In genomic region chrX:23783569-23784486, GRCh38 we compare ENCODE assay signal across 8 cellular contexts. TPM values are rescaled to one million over a fixed set of nuclear protein-coding genes. Genes with fewer than 3 reads are reported as not detected.
DNase-seq lines count a peak whose midpoint lies in the region; ATAC-seq, FAIRE-seq and TF ChIP-seq lines count a peak whose summit lies in the region.

No MANE protein-coding gene starts in this region.

- H3K9me1 ChIP-seq in endothelial cell of umbilical vein (replicated peaks; ENCODE audit: control insufficient read depth, extremely low read depth, insufficient read depth, low read length) = no peaks in the 10 kb centered on the region

- CTCF ChIA-PET in endothelial cell of umbilical vein (lab: Charles Lee) = interaction anchor here (0.6 to 4.6 kb wide), 17 partner anchors 8 to 270 kb away, joined by 3 to 132 read pairs (median 3); partner anchors contain the start of gene EIF2S3

- H3K9me3 Mint-ChIP-seq in nephron = no peaks in the 10 kb centered on the region

- peak overlapping the region; percentile 93 for H3K9ac ChIP-seq in endothelial cell of umbilical vein (replicated peaks; ENCODE audit: extremely low read depth, insufficient read depth, low read length)

- peak overlapping the region; percentile 37 to 89 (median 59) for H3K27ac Mint-ChIP-seq in nephron

- H3K4me1 Mint-ChIP-seq in nephron = peaks cover 40% of the 10 kb centered on the region

- H3K9me3 ChIP-seq in endothelial cell of umbilical vein (replicated peaks; ENCODE audit: control insufficient read depth, insufficient read depth, low read length) = no peaks in the 10 kb centered on the region

- dilution Hi-C loops in endothelial cell of umbilical vein (cut with MboI; ENCODE audit: extremely low pct_ligation_motif_present, low sequenced_read_pairs) = no loop called here

- ATAC-seq in HG03460 (IDR thresholded peaks at IDR 0.05; ENCODE audit: unreplicated experiment) = no peak
- ATAC-seq in HG03457 (IDR thresholded peaks at IDR 0.05; ENCODE audit: unreplicated experiment) = no peak
- ATAC-seq in HG03521 (IDR thresholded peaks at IDR 0.05; ENCODE audit: unreplicated experiment) = no peak

- peak overlapping the region; percentile 92 to 98 (median 98) for H3K4me3 Mint-ChIP-seq in nephron

- H3K79me2 ChIP-seq in endothelial cell of umbilical vein (ENCODE audit: control insufficient read depth, insufficient read depth, low read length) = peaks cover 20% of the 10 kb centered on the region

- in situ Hi-C loops in SK-MEL-5 (cut with HindIII; ENCODE audit: low pct_unique_long_range_greater_than_20kb, low sequenced_read_pairs) = no loop called here

- peak overlapping the region; percentile 92 for H3K4me2 ChIP-seq in endothelial cell of umbilical vein (ENCODE audit: insufficient read depth, low read length)

- peaks cover 28% of the 10 kb centered on the region for H3K36me3 Mint-ChIP-seq in nephron (ENCODE audit: low read depth)

- H3K36me3 ChIP-seq in H7 (replicated peaks; ENCODE audit: control insufficient read depth, insufficient read depth, low read length) = peaks cover 4% of the 10 kb centered on the region
- peaks cover 2 to 3% of the 10 kb centered on the region in 2 experiments for H3K36me3 ChIP-seq in endothelial cell of umbilical vein (ENCODE audit: control insufficient read depth in 2 of 2, extremely low read depth in 1 of 2, insufficient read depth in 2 of 2, low read length in 2 of 2)

- DNase-seq in H7 (no peak), SK-MEL-5 (ENCODE audit: low read depth, low spot score) (peak; percentile 18), endothelial cell of umbilical vein (ENCODE audit: low read depth, low spot score) (peak; percentile 19), SHP77 (lab: John Stamatoyannopoulos, UW) (no peak)

- TF ChIP-seq CTCF in endothelial cell of umbilical vein (IDR thresholded peaks at IDR 0.05; ENCODE audit: extremely low read depth in 1 of 2, insufficient read depth in 1 of 2, low read depth in 1 of 2, low read length in 2 of 2) (no peak), nephron (IDR thresholded peaks at IDR 0.05; ENCODE audit: unreplicated experiment in 3 of 3) (no peak)

- peak overlapping the region; percentile 90 for H3K4me3 ChIP-seq in H7 (ENCODE audit: insufficient read depth, low read depth, low read length)
- H3K4me3 ChIP-seq in endothelial cell of umbilical vein (replicated peaks in 1 of 3; ENCODE audit: insufficient read depth in 1 of 3, low read depth in 1 of 3, low read length in 3 of 3) = peak overlapping the region; percentile 56 to 90 (median 67)

- no peaks in the 10 kb centered on the region for H3K27me3 ChIP-seq in H7 (ENCODE audit: control insufficient read depth, insufficient read depth, low read length)
- H3K27me3 ChIP-seq in endothelial cell of umbilical vein (ENCODE audit: control insufficient read depth in 2 of 2, insufficient read depth in 2 of 2, low read length in 2 of 2) = no peaks in the 10 kb centered on the region

- peaks cover 23% of the 10 kb centered on the region for H3K4me1 ChIP-seq in endothelial cell of umbilical vein (ENCODE audit: control insufficient read depth, extremely low read depth, insufficient read depth, low read length)

- H2AFZ ChIP-seq in endothelial cell of umbilical vein (ENCODE audit: low read depth, low read length) = no peak overlapping the region

- TSS peak; percentile 55 for BruUV-seq in endothelial cell of umbilical vein (replicated peaks; lab: Mats Ljungman, UMichigan)

- no peak for TF ChIP-seq POLR2A in endothelial cell of umbilical vein (IDR thresholded peaks at IDR 0.05; ENCODE audit: low read depth, low read length)

- intact Hi-C loops in endothelial cell of umbilical vein (cut with micrococcal nuclease) = loop anchor here (1.0 to 10.0 kb wide), 5 partner anchors 20 to 271 kb away; partner anchors contain the start of genes EIF2S3 and KLHL15

- H4K20me1 ChIP-seq in endothelial cell of umbilical vein (replicated peaks; ENCODE audit: control insufficient read depth, extremely low read depth, insufficient read depth, low read length) = no peaks in the 10 kb centered on the region

- H3K27me3 Mint-ChIP-seq in nephron (ENCODE audit: low read depth) = no peaks in the 10 kb centered on the region

- FAIRE-seq in endothelial cell of umbilical vein (lab: Jason Lieb, UNC) = no peak

- H3K27ac ChIP-seq in endothelial cell of umbilical vein (ENCODE audit: insufficient read depth, low read depth, low read length) = peak overlapping the region; percentile 82

- POLR2A ChIA-PET in endothelial cell of umbilical vein (lab: Charles Lee) = interaction anchor here (0.6 to 3.2 kb wide), 17 partner anchors 10 to 270 kb away, joined by 3 to 92 read pairs (median 6); partner anchors contain the start of genes ACOT9, EIF2S3 and PRDX4

TF ChIP-seq in endothelial cell of umbilical vein, 7 proteins besides CTCF, POLR2A, EP300 and RAD21:
- no peak for TF ChIP-seq MAX (IDR thresholded peaks at IDR 0.05; ENCODE audit: insufficient read depth, insufficient read length)
- TF ChIP-seq GATA2 (IDR thresholded peaks at IDR 0.05; ENCODE audit: insufficient read depth, insufficient read length, low read depth, low read length) = no peak
- no peak for TF ChIP-seq MYC (IDR thresholded peaks at IDR 0.05; ENCODE audit: low read depth, low read length)
- TF ChIP-seq JUN (IDR thresholded peaks at IDR 0.05; ENCODE audit: borderline replicate concordance, insufficient read depth, insufficient read length, low read depth) = no peak
- TF ChIP-seq FOS (IDR thresholded peaks at IDR 0.05; ENCODE audit: borderline replicate concordance, insufficient read depth, low read length) = no peak
- TF ChIP-seq POLR2AphosphoS5 (IDR thresholded peaks at IDR 0.05; ENCODE audit: insufficient read depth, low read depth, low read length) = no peak
- TF ChIP-seq EZH2 (IDR thresholded peaks at IDR 0.05; ENCODE audit: borderline replicate concordance, low read depth, low read length, severe bottlenecking) = no peak

RNA-seq across cellular contexts. Expression of gene SAT1, which starts 0.9 kb away (rescaled TPM):
- 107 and 187 TPM in 2 replicates for total RNA-seq in H7 (2014; rRNA removed; shearing (Covaris generic))
- total RNA-seq in SK-MEL-5 (2014; rRNA removed; shearing (Covaris generic)) = 480 and 515 TPM in 2 replicates
- polyA plus RNA-seq in SK-MEL-5 (2015; cell fraction: cytosol; rRNA removed) = 235 and 261 TPM in 2 replicates
- polyA plus RNA-seq in SK-MEL-5 (2015; cell fraction: nucleus; rRNA removed) = 8,783 and 10,421 TPM in 2 replicates
- 256 and 289 TPM in 2 replicates for total RNA-seq in endothelial cell of umbilical vein
- polyA plus RNA-seq in endothelial cell of umbilical vein = 264 and 526 TPM in 2 replicates
- 181 and 234 TPM in 2 replicates for polyA plus RNA-seq in endothelial cell of umbilical vein (2011; cell fraction: cytosol; rRNA removed)
- 3,716 and 6,543 TPM in 2 replicates for polyA plus RNA-seq in endothelial cell of umbilical vein (2011; cell fraction: nucleus; rRNA removed)
- 485 and 1,166 TPM in 2 replicates for polyA plus RNA-seq in endothelial cell of umbilical vein (2012)
- 186 and 341 TPM in 2 replicates for polyA minus RNA-seq in endothelial cell of umbilical vein
- polyA minus RNA-seq in endothelial cell of umbilical vein (2011; cell fraction: cytosol; rRNA and poly(A)+ RNA removed) = 23.6 TPM
- polyA minus RNA-seq in endothelial cell of umbilical vein (2011; cell fraction: nucleus; rRNA and poly(A)+ RNA removed) = 856 and 1,169 TPM in 2 replicates

RNA-seq across cellular contexts. Expression of gene ACOT9, which starts 40.8 kb away (rescaled TPM):
- 47.0 and 48.5 TPM in 2 replicates for total RNA-seq in H7 (2014; rRNA removed; shearing (Covaris generic))
- 43.4 and 48.3 TPM in 2 replicates for total RNA-seq in SK-MEL-5 (2014; rRNA removed; shearing (Covaris generic))
- polyA plus RNA-seq in SK-MEL-5 (2015; cell fraction: cytosol; rRNA removed) = 27.7 and 34.7 TPM in 2 replicates
- 150 and 167 TPM in 2 replicates for polyA plus RNA-seq in SK-MEL-5 (2015; cell fraction: nucleus; rRNA removed)
- total RNA-seq in endothelial cell of umbilical vein = 83.1 and 88.5 TPM in 2 replicates
- 37.5 and 38.4 TPM in 2 replicates for polyA plus RNA-seq in endothelial cell of umbilical vein
- 42.7 and 46.6 TPM in 2 replicates for polyA plus RNA-seq in endothelial cell of umbilical vein (2011; cell fraction: cytosol; rRNA removed)
- 117 and 153 TPM in 2 replicates for polyA plus RNA-seq in endothelial cell of umbilical vein (2011; cell fraction: nucleus; rRNA removed)
- 76.9 and 96.7 TPM in 2 replicates for polyA plus RNA-seq in endothelial cell of umbilical vein (2012)
- 42.3 and 46.6 TPM in 2 replicates for polyA minus RNA-seq in endothelial cell of umbilical vein
- polyA minus RNA-seq in endothelial cell of umbilical vein (2011; cell fraction: cytosol; rRNA and poly(A)+ RNA removed) = 32.6 TPM
- 31.4 and 44.0 TPM in 2 replicates for polyA minus RNA-seq in endothelial cell of umbilical vein (2011; cell fraction: nucleus; rRNA and poly(A)+ RNA removed)

Comparison
In these comparisons a context has a peak if more than half of its experiments do, and no peak if none do; other contexts are left out.
1. DNase-seq: peak in SK-MEL-5 (single experiment) and endothelial cell of umbilical vein (single experiment); none in H7 (single experiment) and SHP77 (0 of 2).